ENCODE assay signal across 29 cellular contexts in genomic region chr5:51002368-51002767, GRCh38.
"Had no signal": no experiment of that assay in that cellular context is flagged by ENCODE, and none has a peak within 500 bp of the region (broad histone marks: within the 10 kb centered on the region; RNA-seq: fewer than 3 reads in every experiment).

No MANE protein-coding gene starts in this region.

- ATAC-seq: activated CD8-positive, alpha-beta T cell treated with anti-CD3 and anti-CD28 coated beads for 36 hours; activated naive CD8-positive, alpha-beta T cell treated with anti-CD3 and anti-CD28 coated beads, Interleukin-2, amount 50 U/mL, for 24 hours; activated T-cell treated with anti-CD3 and anti-CD28 coated beads, Interleukin-2, amount 50 U/mL, for 4 hours; activated T-cell treated with anti-CD3 and anti-CD28 coated beads, Interleukin-2, amount 50 U/mL, for 72 hours; activated T-helper 17 cell treated with anti-CD3 and anti-CD28 coated beads, Interleukin-2, amount 50 U/mL, for 72 hours had no signal

- H3K4me3 ChIP-seq: ascending aorta, cardiac muscle cell had no signal

- DNase-seq: activated B cell treated with CpG ODN at 0.5 μM for 24 hours; activated CD4-positive, alpha-beta memory T cell treated with anti-CD3 and anti-CD28 coated beads for 36 hours; activated CD4-positive, alpha-beta T cell treated with anti-CD3 and anti-CD28 coated beads for 4 hours; activated CD4-positive, alpha-beta T cell treated with anti-CD3 and anti-CD28 coated beads, Interleukin-2, amount 10 ng/mL, durations not matched to agents 24 days and 14 days; activated CD4-positive, alpha-beta T cell treated with anti-CD3 and anti-CD28 coated beads, Interleukin-2, amount 50 U/mL, for 1 hour; activated CD4-positive, alpha-beta T cell treated with anti-CD3 and anti-CD28 coated beads, Interleukin-2, amount 50 U/mL, for 4 hours; activated CD4-positive, CD25-positive, alpha-beta regulatory T cell treated with anti-CD3 and anti-CD28 coated beads, Interleukin-2, amount 50 U/mL, for 72 hours; activated CD8-positive, alpha-beta memory T cell treated with anti-CD3 and anti-CD28 coated beads, Interleukin-2, amount 50 U/mL, for 4 hours; activated CD8-positive, alpha-beta T cell treated with anti-CD3 and anti-CD28 coated beads for 36 hours; activated effector memory CD4-positive, alpha-beta T cell treated with anti-CD3 and anti-CD28 coated beads, Interleukin-2, amount 50 U/mL, for 16 hours; activated naive CD4-positive, alpha-beta T cell treated with anti-CD3 and anti-CD28 coated beads, Interleukin-2, amount 10 ng/mL, durations not matched to agents 7 days and 5 days; activated naive CD4-positive, alpha-beta T cell treated with Interleukin-2 at 50 U/mL for 16 hours; activated naive CD8-positive, alpha-beta T cell treated with anti-CD3 and anti-CD28 coated beads, Interleukin-2, amount 10 ng/mL, durations not matched to agents 7 days and 5 days; activated naive CD8-positive, alpha-beta T cell treated with anti-CD3 and anti-CD28 coated beads, Interleukin-2, amount 50 U/mL, for 24 hours; activated T-cell treated with anti-CD3 and anti-CD28 coated beads for 4 hours; activated T-cell treated with anti-CD3 and anti-CD28 coated beads, Interleukin-2, amount 50 U/mL, for 1 hour; activated T-cell treated with anti-CD3 and anti-CD28 coated beads, Interleukin-2, amount 50 U/mL, for 4 hours; activated T-cell treated with anti-CD3 and anti-CD28 coated beads, Interleukin-2, amount 50 U/mL, for 72 hours; amygdala; anterior cingulate cortex; caudate nucleus; T-helper 2 cell; T-helper 9 cell had no signal

- H3K4me1 ChIP-seq: ascending aorta had no signal

- H3K27ac ChIP-seq: ascending aorta, cardiac muscle cell, VCaP had no signal

- H3K27me3 ChIP-seq: ascending aorta, cardiac muscle cell had no signal

- FAIRE-seq: bronchial epithelial cell, TTC549 had no signal

- H3K36me3 ChIP-seq: ascending aorta, cardiac muscle cell had no signal

- H3K9me3 ChIP-seq: ascending aorta had no signal
